14 cellular contexts compared by ENCODE assay signal in genomic region chr20:1898496-1899168, GRCh38. TPM values are rescaled to one million over a fixed set of nuclear protein-coding genes. Genes with fewer than 3 reads are reported as not detected.
DNase-seq lines count a peak whose midpoint lies in the region; ATAC-seq and TF ChIP-seq lines count a peak whose summit lies in the region.
"Had no signal": no experiment of that assay in that cellular context is flagged by ENCODE, and none has a peak within 500 bp of the region (broad histone marks: within the 10 kb centered on the region; RNA-seq: fewer than 3 reads in every experiment).

No MANE protein-coding gene starts in this region.

- H3K79me2 ChIP-seq in GM23248 (ENCODE audit: insufficient read depth): peaks cover 91% of the 10 kb centered on the region

- H3K36me3 Mint-ChIP-seq in T-helper 17 cell (ENCODE audit: low read depth): peaks cover 4% of the 10 kb centered on the region
- H3K36me3 Mint-ChIP-seq in stimulated activated memory B cell treated with anti-CD40 and anti-IgM and Interleukin-4, amounts not matched to agents 10 μg/mL and 1 μg/mL and 100 μg/mL, for 72 hours: peaks cover 54% of the 10 kb centered on the region
- no peaks in the 10 kb centered on the region for H3K36me3 Mint-ChIP-seq in activated CD4-positive, alpha-beta T cell treated with anti-CD3 and anti-CD28 coated beads, Interleukin-2, amount 10 ng/mL, durations not matched to agents 24 days and 14 days (ENCODE audit: low read depth)

- H3K36me3 ChIP-seq in GM23248 (ENCODE audit: low read depth) (no peaks in the 10 kb centered on the region; the same call in 1 of the 2 replicates), right atrium auricular region (no peaks in the 10 kb centered on the region)

- H3K9me2 ChIP-seq in GM23248 (ENCODE audit: insufficient read depth): no peaks in the 10 kb centered on the region

- H3K4me2 ChIP-seq in GM23248 (ENCODE audit: unreplicated experiment): peak overlapping the region; percentile 94

- ATAC-seq in T-helper 17 cell: no peak
- ATAC-seq in stimulated activated memory B cell treated with anti-CD40 and anti-IgM and Interleukin-4, amounts not matched to agents 10 μg/mL and 1 μg/mL and 100 μg/mL, for 72 hours: no peak
- ATAC-seq: K562 had no signal

- H3K9me3 Mint-ChIP-seq in stimulated activated memory B cell treated with anti-CD40 and anti-IgM and Interleukin-4, amounts not matched to agents 10 μg/mL and 1 μg/mL and 100 μg/mL, for 72 hours: no peaks in the 10 kb centered on the region
- H3K9me3 Mint-ChIP-seq in activated CD4-positive, alpha-beta T cell treated with anti-CD3 and anti-CD28 coated beads, Interleukin-2, amount 10 ng/mL, durations not matched to agents 24 days and 14 days: no peaks in the 10 kb centered on the region

- H3K27ac Mint-ChIP-seq in T-helper 17 cell: peak overlapping the region; percentile 34
- H3K27ac Mint-ChIP-seq in stimulated activated memory B cell treated with anti-CD40 and anti-IgM and Interleukin-4, amounts not matched to agents 10 μg/mL and 1 μg/mL and 100 μg/mL, for 72 hours: peak overlapping the region; percentile 89
- H3K27ac Mint-ChIP-seq in activated CD4-positive, alpha-beta T cell treated with anti-CD3 and anti-CD28 coated beads, Interleukin-2, amount 10 ng/mL, durations not matched to agents 24 days and 14 days: no peak overlapping the region

- WGBS in GM23248 (ENCODE audit: low coverage in 1 of 2, low lambda C conversion rate in 2 of 2, missing lambda C conversion rate in 2 of 2), 2 experiments: 47 to 49% methylated on average over 13 of the region's 13 CpGs

- no peak overlapping the region for H3K4me3 Mint-ChIP-seq in T-helper 17 cell
- peak overlapping the region; percentile 98 for H3K4me3 Mint-ChIP-seq in stimulated activated memory B cell treated with anti-CD40 and anti-IgM and Interleukin-4, amounts not matched to agents 10 μg/mL and 1 μg/mL and 100 μg/mL, for 72 hours
- H3K4me3 Mint-ChIP-seq in activated CD4-positive, alpha-beta T cell treated with anti-CD3 and anti-CD28 coated beads, Interleukin-2, amount 10 ng/mL, durations not matched to agents 24 days and 14 days: no peak overlapping the region

- H3K27me3 Mint-ChIP-seq in T-helper 17 cell: peaks cover 71% of the 10 kb centered on the region
- no peaks in the 10 kb centered on the region for H3K27me3 Mint-ChIP-seq in stimulated activated memory B cell treated with anti-CD40 and anti-IgM and Interleukin-4, amounts not matched to agents 10 μg/mL and 1 μg/mL and 100 μg/mL, for 72 hours
- H3K27me3 Mint-ChIP-seq in activated CD4-positive, alpha-beta T cell treated with anti-CD3 and anti-CD28 coated beads, Interleukin-2, amount 10 ng/mL, durations not matched to agents 24 days and 14 days: peaks cover 41% of the 10 kb centered on the region

- DNase-seq in GM23248 (peak; percentile 61), T-helper 17 cell (no peak), right atrium auricular region (ENCODE audit: low spot score) (no peak), A172 (ENCODE audit: low spot score) (no peak), KG1 (lab: John Stamatoyannopoulos, UW) (no peak), superior temporal gyrus (ENCODE audit: extremely low spot score) (no peak)
- DNase-seq in activated CD4-positive, alpha-beta T cell treated with anti-CD3 and anti-CD28 coated beads, Interleukin-2, amount 10 ng/mL, durations not matched to agents 24 days and 14 days: no peak
- DNase-seq: activated CD4-positive, CD25-positive, alpha-beta regulatory T cell; hypothalamus; midbrain; NCI-H187 treated with DMSO at 0.1 percent for 48 hours; stimulated activated CD4-positive, alpha-beta T cell treated with anti-CD3 and anti-CD28 coated beads, Interleukin-4, amount 100 ng/mL, for 1 hour had no signal

- H3K27me3 ChIP-seq in GM23248 (replicated peaks; ENCODE audit: insufficient read depth) (no peaks in the 10 kb centered on the region), right atrium auricular region (no peaks in the 10 kb centered on the region)

- H3K9me3 ChIP-seq in GM23248 (ENCODE audit: low read depth): no peaks in the 10 kb centered on the region
- H3K9me3 ChIP-seq in T-helper 17 cell (ENCODE audit: control insufficient read depth, low read length, poor library complexity, severe bottlenecking): no peaks in the 10 kb centered on the region
- H3K9me3 ChIP-seq in right atrium auricular region: no peaks in the 10 kb centered on the region

- no peaks in the 10 kb centered on the region for H4K20me1 ChIP-seq in GM23248 (ENCODE audit: insufficient read depth)

- in situ Hi-C loops in GM23248 (cut with MboI): no loop called here

- H3K4me1 Mint-ChIP-seq in T-helper 17 cell: peaks cover 7% of the 10 kb centered on the region
- peaks cover 74% of the 10 kb centered on the region for H3K4me1 Mint-ChIP-seq in stimulated activated memory B cell treated with anti-CD40 and anti-IgM and Interleukin-4, amounts not matched to agents 10 μg/mL and 1 μg/mL and 100 μg/mL, for 72 hours
- no peaks in the 10 kb centered on the region for H3K4me1 Mint-ChIP-seq in activated CD4-positive, alpha-beta T cell treated with anti-CD3 and anti-CD28 coated beads, Interleukin-2, amount 10 ng/mL, durations not matched to agents 24 days and 14 days

- 0 out of 2 replicates have a peak overlapping the region, but pooled peaks have one; percentile 3 for H2AFZ ChIP-seq in GM23248

- H3K4me3 ChIP-seq in GM23248: peak overlapping the region; percentile 99
- no peak overlapping the region for H3K4me3 ChIP-seq in right atrium auricular region
- H3K4me3 ChIP-seq: K562 had no signal

- peak overlapping the region; percentile 55 for H3K9ac ChIP-seq in GM23248

- intact Hi-C loops in activated CD4-positive, alpha-beta T cell treated with anti-CD3 and anti-CD28 coated beads, Interleukin-2, amount 10 ng/mL, durations not matched to agents 24 days and 14 days (cut with micrococcal nuclease): no loop called here

- H3F3A ChIP-seq in GM23248 (ENCODE audit: insufficient read depth): peaks cover 33% of the 10 kb centered on the region

- H3K4me1 ChIP-seq in GM23248 (ENCODE audit: insufficient read depth) (peaks cover 36% of the 10 kb centered on the region), right atrium auricular region (peaks cover 0 to 55% of the 10 kb centered on the region in 2 donors)

- no peak for TF ChIP-seq CTCF in right atrium auricular region (IDR thresholded peaks at IDR 0.05)

- H3K27ac ChIP-seq in GM23248 (peak overlapping the region; percentile 61), right atrium auricular region (peak overlapping the region; percentile 94 to 96)

RNA-seq across cellular contexts. Expression of gene SIRPA, which starts 3.4 kb away (rescaled TPM):
- total RNA-seq in GM23248 (2014; rRNA removed; shearing (Covaris generic)): 73.5 and 93.3 TPM in 2 replicates
- 101 and 102 TPM in 2 replicates for polyA plus RNA-seq in GM23248 (2016; fragmentation: Nextera tagmentation; extraction: Ambion mirVana)
- total RNA-seq in T-helper 17 cell (1 to 10 TPM in 1 of 2 donors, under 1 TPM in 1; 0.86 to 2.6 TPM), right atrium auricular region (10 to 100 TPM; 32.4 to 58.5 TPM)
- total RNA-seq in A172 (2014; rRNA removed; shearing (Covaris generic)): 8.1 and 10.5 TPM in 2 replicates
- 0.05 TPM in 1 of 2 replicates, not detected in the other for total RNA-seq in activated CD4-positive, alpha-beta T cell treated with anti-CD3 and anti-CD28 coated beads, Interleukin-2, amount 10 ng/mL, durations not matched to agents 24 days and 14 days
